Comparison of ENCODE assay signal across 17 cellular contexts in the genomic region with DNA sequence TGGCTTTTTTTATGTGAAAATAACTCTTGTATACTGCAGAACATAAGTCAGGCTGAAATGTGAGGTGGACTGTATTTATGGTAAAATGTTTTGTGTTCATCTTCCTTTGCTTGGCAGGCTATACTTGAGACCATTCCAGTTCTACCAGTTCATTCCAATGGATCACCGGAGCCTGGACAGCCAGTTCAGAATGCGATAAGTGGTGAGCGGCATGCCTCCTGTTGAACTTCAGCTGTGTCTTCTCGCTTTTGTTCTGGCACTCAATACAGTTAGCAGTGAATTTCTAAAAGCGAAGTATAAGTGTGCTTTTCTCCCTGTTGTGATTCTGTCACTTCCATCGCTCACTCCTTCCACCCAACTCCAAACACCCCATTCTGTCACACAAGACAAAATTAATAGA.
DNase-seq lines count a peak whose midpoint lies in the region; ATAC-seq and TF ChIP-seq lines count a peak whose summit lies in the region.
"Had no signal": no experiment of that assay in that cellular context is flagged by ENCODE, and none has a peak within 500 bp of the region (broad histone marks: within the 10 kb centered on the region; RNA-seq: fewer than 3 reads in every experiment).

No MANE protein-coding gene starts in this region.

- H3K36me3 ChIP-seq in HEK293 (ENCODE audit: control insufficient read depth in 2 of 2, insufficient read depth in 1 of 2, low read length in 2 of 2) (no peaks in the 10 kb centered on the region), trophoblast cell (ENCODE audit: control insufficient read depth in 1 of 2, insufficient read depth in 2 of 2, low read length in 2 of 2) (peaks cover 2 to 8% of the 10 kb centered on the region in 2 experiments), mammary epithelial cell (ENCODE audit: insufficient read depth, low read length) (no peaks in the 10 kb centered on the region)

- no TSS peak for BruUV-seq in mammary epithelial cell (replicated peaks; lab: Mats Ljungman, UMichigan)

- no peak overlapping the region for H2AFZ ChIP-seq in trophoblast cell (ENCODE audit: insufficient read depth, low read length, poor library complexity)
- H2AFZ ChIP-seq in mammary epithelial cell (ENCODE audit: low read depth, low read length): no peak overlapping the region

- H4K8ac ChIP-seq in trophoblast cell (ENCODE audit: low read depth, low read length): no peak overlapping the region

- H3K18ac ChIP-seq in trophoblast cell (ENCODE audit: low read length): no peak overlapping the region

- H3K9ac ChIP-seq in trophoblast cell (ENCODE audit: low read length) (no peak overlapping the region), mammary epithelial cell (ENCODE audit: insufficient read depth, low read length) (no peak overlapping the region)

- H3K4me2 ChIP-seq in trophoblast cell (ENCODE audit: low read length) (no peak overlapping the region), mammary epithelial cell (ENCODE audit: insufficient read depth, low read depth, low read length) (no peak overlapping the region)

- no peaks in the 10 kb centered on the region for H3K9me3 Mint-ChIP-seq in WTC11

- peak overlapping the region; percentile 67 for H2BK12ac ChIP-seq in trophoblast cell (ENCODE audit: low read length)

- H3K27me3 Mint-ChIP-seq in WTC11 (ENCODE audit: low read depth): no peaks in the 10 kb centered on the region
- H3K27me3 Mint-ChIP-seq: B cell had no signal

- H3K23ac ChIP-seq in trophoblast cell (ENCODE audit: low read length): no peak overlapping the region

- dilution Hi-C loops in mammary epithelial cell (cut with HindIII; ENCODE audit: low sequenced_read_pairs): no loop called here

- no peaks in the 10 kb centered on the region for H3K79me1 ChIP-seq in trophoblast cell (ENCODE audit: low read length)

- H4K20me1 ChIP-seq in mammary epithelial cell (ENCODE audit: insufficient read depth, low read length): no peaks in the 10 kb centered on the region

- H2AK5ac ChIP-seq in trophoblast cell (ENCODE audit: low read length): peak overlapping the region; percentile 44

- no peak overlapping the region for H4K91ac ChIP-seq in trophoblast cell (ENCODE audit: low read depth, low read length)

- H4K12ac ChIP-seq in trophoblast cell (ENCODE audit: low read depth, low read length): no peak overlapping the region

- ATAC-seq in WTC11 (no peak), sciatic nerve (no peak), GM18502 (IDR thresholded peaks at IDR 0.05; ENCODE audit: poor library complexity, unreplicated experiment) (no peak)

- H3K27ac ChIP-seq in HEK293 (ENCODE audit: extremely low read depth, low read depth, low read length): no peak overlapping the region
- peak overlapping the region; percentile 43 for H3K27ac ChIP-seq in trophoblast cell (ENCODE audit: low read depth, low read length)
- no peak overlapping the region for H3K27ac ChIP-seq in mammary epithelial cell (ENCODE audit: insufficient read depth, low read depth, low read length)

- intact Hi-C loops in sciatic nerve (cut with DNase I) (no loop called here), mammary epithelial cell (cut with micrococcal nuclease) (no loop called here)

- no peak overlapping the region for H3K4me3 Mint-ChIP-seq in WTC11
- H3K4me3 Mint-ChIP-seq: B cell; CD4-positive, alpha-beta T cell had no signal

- no peak for TF ChIP-seq CTCF in HEK293 (tag by site-specific recombination; IDR thresholded peaks at IDR 0.05)
- no peak for TF ChIP-seq CTCF in WTC11 (IDR thresholded peaks at IDR 0.05)
- no peak for TF ChIP-seq CTCF in mammary epithelial cell (conservative IDR thresholded peaks at IDR 0.05 in 1 of 2, IDR thresholded peaks at IDR 0.05 in 1 of 2; ENCODE audit: extremely low read depth in 1 of 2, insufficient read depth in 1 of 2, low read depth in 1 of 2, low read length in 2 of 2)

- H3K79me2 ChIP-seq in trophoblast cell (ENCODE audit: control insufficient read depth, insufficient read depth, low read length, poor library complexity) (no peaks in the 10 kb centered on the region), mammary epithelial cell (ENCODE audit: insufficient read depth, low read length) (no peaks in the 10 kb centered on the region)

- H3K4me3 ChIP-seq in HEK293 (ENCODE audit: low read depth, low read length) (no peak overlapping the region), trophoblast cell (ENCODE audit: low read depth, low read length) (no peak overlapping the region), mammary epithelial cell (replicated peaks in 1 of 3; ENCODE audit: insufficient read depth in 1 of 3, low read depth in 2 of 3, low read length in 3 of 3) (no peak overlapping the region)

- H3K27me3 ChIP-seq in trophoblast cell (ENCODE audit: insufficient read depth, low read length): no peaks in the 10 kb centered on the region
- no peaks in the 10 kb centered on the region for H3K27me3 ChIP-seq in mammary epithelial cell (ENCODE audit: insufficient read depth, low read length)

- H3K36me3 Mint-ChIP-seq in WTC11: no peaks in the 10 kb centered on the region

- peaks cover 35% of the 10 kb centered on the region for H3K4me1 Mint-ChIP-seq in WTC11
- H3K4me1 Mint-ChIP-seq: B cell had no signal

- no peak overlapping the region for H2BK5ac ChIP-seq in trophoblast cell (ENCODE audit: low read depth, low read length, poor library complexity)

- in situ Hi-C loops in mammary epithelial cell (cut with MboI; ENCODE audit: low sequenced_read_pairs in 2 of 2): no loop called here

- H3K27ac Mint-ChIP-seq in WTC11: peak overlapping the region; percentile 35; the same call in 1 of the 2 replicates
- H3K27ac Mint-ChIP-seq: B cell; CD4-positive, alpha-beta T cell had no signal

- peak overlapping the region; percentile 51 for H3K14ac ChIP-seq in trophoblast cell (ENCODE audit: low read length)

- H2BK120ac ChIP-seq in trophoblast cell (ENCODE audit: insufficient read depth, low read length, poor library complexity): no peak overlapping the region

- H3K9me3 ChIP-seq in HEK293 (ENCODE audit: control insufficient read depth, insufficient read depth, low read depth, low read length) (no peaks in the 10 kb centered on the region), trophoblast cell (ENCODE audit: insufficient read depth, low read depth, low read length) (no peaks in the 10 kb centered on the region), mammary epithelial cell (replicated peaks; ENCODE audit: insufficient read depth, low read length) (no peaks in the 10 kb centered on the region)

- WGBS in trophoblast cell (ENCODE audit: extremely low coverage, insufficient coverage, insufficient read length): no CpG with 5 or more reads among the region's 6 CpGs
- WGBS in mammary epithelial cell (ENCODE audit: low coverage, missing lambda C conversion rate): 93% methylated on average over 6 of the region's 6 CpGs

- DNase-seq in ELF-1 (ENCODE audit: low read depth, low spot score): peak; percentile 24
- no peak for DNase-seq in WTC11 (ENCODE audit: low spot score)
- DNase-seq in trophoblast cell: peak; percentile 8 to 52
- no peak for DNase-seq in sciatic nerve (ENCODE audit: low spot score)
- DNase-seq in activated CD4-positive, CD25-positive, alpha-beta regulatory T cell (lab: John Stamatoyannopoulos, UW): no peak
- no peak for DNase-seq in mammary epithelial cell
- DNase-seq: C1 segment of cervical spinal cord; Calu3; CD4-positive, alpha-beta T cell; DMS 273 treated with DMSO at 0.1 percent for 48 hours; DMS79 treated with DMSO at 0.1 percent for 48 hours; EL; GDM1; HCEC 1CT had no signal

- CTCF ChIA-PET in HEK293 (lab: Yijun Ruan, JAX) (no interaction called here), WTC11 (lab: Charles Lee) (no interaction called here), mammary epithelial cell (lab: Charles Lee; ENCODE audit: low non-redundant PET) (no interaction called here)

- peaks cover 11% of the 10 kb centered on the region for H3K4me1 ChIP-seq in HEK293 (ENCODE audit: control insufficient read depth, insufficient read depth, low read length)
- peaks cover 4 to 5% of the 10 kb centered on the region in 2 experiments for H3K4me1 ChIP-seq in trophoblast cell (ENCODE audit: control insufficient read depth in 1 of 2, insufficient read depth in 2 of 2, low read length in 2 of 2)
- no peaks in the 10 kb centered on the region for H3K4me1 ChIP-seq in mammary epithelial cell (ENCODE audit: insufficient read depth, low read length)

- POLR2A ChIA-PET in HEK293 (lab: Yijun Ruan, JAX) (no interaction called here), WTC11 (lab: Charles Lee) (no interaction called here)

- no peak overlapping the region for H3K4ac ChIP-seq in trophoblast cell (ENCODE audit: low read depth, low read length)

TF ChIP-seq in HEK293, 187 proteins besides CTCF, POLR2A, EP300 and RAD21 (continues in another document):
- TF ChIP-seq, protein P1, sequence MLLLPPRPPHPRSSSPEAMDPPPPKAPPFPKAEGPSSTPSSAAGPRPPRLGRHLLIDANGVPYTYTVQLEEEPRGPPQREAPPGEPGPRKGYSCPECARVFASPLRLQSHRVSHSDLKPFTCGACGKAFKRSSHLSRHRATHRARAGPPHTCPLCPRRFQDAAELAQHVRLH (tag by site-specific recombination; IDR thresholded peaks at IDR 0.05): no peak
- TF ChIP-seq, protein P2, sequence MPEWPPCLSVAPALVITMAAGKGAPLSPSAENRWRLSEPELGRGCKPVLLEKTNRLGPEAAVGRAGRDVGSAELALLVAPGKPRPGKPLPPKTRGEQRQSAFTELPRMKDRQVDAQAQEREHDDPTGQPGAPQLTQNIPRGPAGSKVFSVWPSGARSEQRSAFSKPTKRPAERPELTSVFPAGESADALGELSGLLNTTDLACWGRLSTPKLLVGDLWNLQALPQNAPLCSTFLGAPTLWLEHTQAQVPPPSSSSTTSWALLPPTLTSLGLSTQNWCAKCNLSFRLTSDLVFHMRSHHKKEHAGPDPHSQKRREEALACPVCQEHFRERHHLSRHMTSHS (tag by site-specific recombination; IDR thresholded peaks at IDR 0.05): no peak
- peak; percentile 76 for TF ChIP-seq ZNF133 (tag by site-specific recombination; IDR thresholded peaks at IDR 0.05)

TF ChIP-seq in WTC11, 78 proteins besides CTCF, POLR2A, EP300 and RAD21 (continues in another document):
- TF ChIP-seq, protein P3, sequence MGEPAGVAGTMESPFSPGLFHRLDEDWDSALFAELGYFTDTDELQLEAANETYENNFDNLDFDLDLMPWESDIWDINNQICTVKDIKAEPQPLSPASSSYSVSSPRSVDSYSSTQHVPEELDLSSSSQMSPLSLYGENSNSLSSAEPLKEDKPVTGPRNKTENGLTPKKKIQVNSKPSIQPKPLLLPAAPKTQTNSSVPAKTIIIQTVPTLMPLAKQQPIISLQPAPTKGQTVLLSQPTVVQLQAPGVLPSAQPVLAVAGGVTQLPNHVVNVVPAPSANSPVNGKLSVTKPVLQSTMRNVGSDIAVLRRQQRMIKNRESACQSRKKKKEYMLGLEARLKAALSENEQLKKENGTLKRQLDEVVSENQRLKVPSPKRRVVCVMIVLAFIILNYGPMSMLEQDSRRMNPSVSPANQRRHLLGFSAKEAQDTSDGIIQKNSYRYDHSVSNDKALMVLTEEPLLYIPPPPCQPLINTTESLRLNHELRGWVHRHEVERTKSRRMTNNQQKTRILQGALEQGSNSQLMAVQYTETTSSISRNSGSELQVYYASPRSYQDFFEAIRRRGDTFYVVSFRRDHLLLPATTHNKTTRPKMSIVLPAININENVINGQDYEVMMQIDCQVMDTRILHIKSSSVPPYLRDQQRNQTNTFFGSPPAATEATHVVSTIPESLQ (CRISPR knock-in tag; IDR thresholded peaks at IDR 0.05): no peak
- TF ChIP-seq ATF1 (CRISPR knock-in tag; IDR thresholded peaks at IDR 0.05): no peak

Comparison
In these comparisons a context has a peak if more than half of its experiments do, and no peak if none do; other contexts are left out.
1. DNase-seq: peak in ELF-1 (single experiment) and trophoblast cell (2 of 2); none in WTC11 (single experiment), sciatic nerve (single experiment), activated CD4-positive, CD25-positive, alpha-beta regulatory T cell (0 of 4) and mammary epithelial cell (single experiment).